In the genomic region with DNA sequence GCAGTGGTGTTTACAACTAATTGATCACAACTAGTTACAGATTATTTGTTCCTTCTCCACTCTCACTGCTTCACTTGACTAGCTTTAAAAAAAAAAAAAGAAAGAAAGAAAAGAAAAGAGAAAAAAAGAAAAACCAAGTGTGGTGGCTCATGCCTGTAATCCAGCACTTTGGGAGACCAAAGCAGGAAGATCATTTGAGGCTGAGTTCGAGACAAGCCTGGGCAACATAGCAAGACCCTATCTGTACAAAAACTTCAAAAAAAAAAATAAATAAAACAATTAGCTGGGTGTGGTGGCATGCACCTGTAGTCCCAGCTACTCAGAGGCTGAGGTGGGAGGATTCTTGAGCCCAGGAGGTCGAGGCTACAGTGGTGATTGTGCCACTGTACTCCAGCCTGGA, we compare ENCODE assay signal across 16 cellular contexts.
"Had no signal": no experiment of that assay in that cellular context is flagged by ENCODE, and none has a peak within 500 bp of the region (broad histone marks: within the 10 kb centered on the region; RNA-seq: fewer than 3 reads in every experiment).

No MANE protein-coding gene starts in this region.

- H3K9me3 ChIP-seq: ascending aorta, left ventricle myocardium inferior, pancreas, stomach, vagina had no signal

- ATAC-seq: activated naive CD8-positive, alpha-beta T cell treated with anti-CD3 and anti-CD28 coated beads, Interleukin-2, amount 50 U/mL, for 24 hours; T-helper 17 cell had no signal

- H3K4me3 Mint-ChIP-seq: activated B cell treated with CpG ODN at 0.5 μM for 24 hours; activated naive CD8-positive, alpha-beta T cell treated with anti-CD3 and anti-CD28 coated beads, Interleukin-2, amount 50 U/mL, for 24 hours; memory B cell had no signal

- H3K27me3 Mint-ChIP-seq: activated B cell treated with CpG ODN at 0.5 μM for 24 hours; activated naive CD8-positive, alpha-beta T cell treated with anti-CD3 and anti-CD28 coated beads, Interleukin-2, amount 50 U/mL, for 24 hours; memory B cell; T-helper 17 cell had no signal

- H3K27me3 ChIP-seq: ascending aorta, pancreas, stomach, vagina had no signal

- DNase-seq: activated B cell treated with CpG ODN at 0.5 μM for 24 hours; activated CD4-positive, alpha-beta T cell treated with anti-CD3 and anti-CD28 coated beads, Interleukin-2, amount 50 U/mL, for 1 hour; activated naive CD4-positive, alpha-beta T cell; activated naive CD8-positive, alpha-beta T cell treated with anti-CD3 and anti-CD28 coated beads, Interleukin-2, amount 50 U/mL, for 24 hours; activated T-cell treated with anti-CD3 and anti-CD28 coated beads, Interleukin-2, amount 50 U/mL, for 48 hours; effector CD4-positive, alpha-beta T cell; kidney; left ventricle myocardium inferior; pancreas; stimulated activated CD4-positive, alpha-beta T cell treated with anti-CD3 and anti-CD28 coated beads, Interleukin-15, amount 100 ng/mL, for 24 hours; stomach; T-helper 17 cell had no signal

- H3K36me3 ChIP-seq: ascending aorta, left ventricle myocardium inferior, pancreas, stomach, vagina had no signal

- H3K27ac Mint-ChIP-seq: activated B cell treated with CpG ODN at 0.5 μM for 24 hours; activated naive CD8-positive, alpha-beta T cell treated with anti-CD3 and anti-CD28 coated beads, Interleukin-2, amount 50 U/mL, for 24 hours; memory B cell; T-helper 17 cell had no signal

- H3K9me3 Mint-ChIP-seq: activated B cell treated with CpG ODN at 0.5 μM for 24 hours; activated naive CD8-positive, alpha-beta T cell treated with anti-CD3 and anti-CD28 coated beads, Interleukin-2, amount 50 U/mL, for 24 hours; memory B cell; neural crest cell had no signal

- H3K4me3 ChIP-seq: ascending aorta, left ventricle myocardium inferior, pancreas, stomach, vagina had no signal
